8 cellular contexts compared by ENCODE assay signal in genomic region chr6:154733610-154734379, GRCh38. TPM values are rescaled to one million over a fixed set of nuclear protein-coding genes. Genes with fewer than 3 reads are reported as not detected.
DNase-seq lines count a peak whose midpoint lies in the region; ATAC-seq lines count a peak whose summit lies in the region.

No MANE protein-coding gene starts in this region.

- ATAC-seq in GM19351 (IDR thresholded peaks at IDR 0.05; ENCODE audit: unreplicated experiment) (peak; percentile 73), HG03520 (IDR thresholded peaks at IDR 0.05; ENCODE audit: unreplicated experiment) (peak; percentile 60)

- no peaks in the 10 kb centered on the region for H3K9me3 ChIP-seq in BLaER1 treated with 17β-estradiol and CSF1 and Interleukin-3, amounts not matched to agents 10 nM and 100 nM (replicated peaks in 1 of 11)

- peaks cover 13 to 33% (median 24%) of the 10 kb centered on the region in 11 experiments; a peak in 21 of 22 replicates for H3K36me3 ChIP-seq in BLaER1 treated with 17β-estradiol and CSF1 and Interleukin-3, amounts not matched to agents 10 nM and 100 nM

- CTCF ChIA-PET in activated CD4-positive, alpha-beta T cell treated with anti-CD3 and anti-CD28 coated beads, Interleukin-2, amount 10 ng/mL, durations not matched to agents 7 days and 5 days (lab: Charles Lee): no interaction called here

- H3K27ac Mint-ChIP-seq in activated CD4-positive, alpha-beta T cell treated with anti-CD3 and anti-CD28 coated beads, Interleukin-2, amount 10 ng/mL, durations not matched to agents 7 days and 5 days: peak overlapping the region; percentile 99

- no peaks in the 10 kb centered on the region for H3K27me3 ChIP-seq in BLaER1 treated with 17β-estradiol and CSF1 and Interleukin-3, amounts not matched to agents 10 nM and 100 nM

- H4K20me1 ChIP-seq in BLaER1 treated with 17β-estradiol and CSF1 and Interleukin-3, amounts not matched to agents 10 nM and 100 nM: peaks cover 45 to 50% (median 47%) of the 10 kb centered on the region in 11 experiments

- H3K27ac ChIP-seq in BLaER1 treated with 17β-estradiol and CSF1 and Interleukin-3, amounts not matched to agents 10 nM and 100 nM: peak overlapping the region; percentile 99 to 100 (median 100)

- H3K4me3 Mint-ChIP-seq in activated CD4-positive, alpha-beta T cell treated with anti-CD3 and anti-CD28 coated beads, Interleukin-2, amount 10 ng/mL, durations not matched to agents 7 days and 5 days: peak overlapping the region; percentile 82

- peaks cover 38 to 54% (median 47%) of the 10 kb centered on the region in 10 experiments for H3K4me1 ChIP-seq in BLaER1 treated with 17β-estradiol and CSF1 and Interleukin-3, amounts not matched to agents 10 nM and 100 nM

- peak overlapping the region; percentile 75 to 97 (median 85) for H3K4me2 ChIP-seq in BLaER1 treated with 17β-estradiol and CSF1 and Interleukin-3, amounts not matched to agents 10 nM and 100 nM

- no peaks in the 10 kb centered on the region for H3K27me3 Mint-ChIP-seq in activated CD4-positive, alpha-beta T cell treated with anti-CD3 and anti-CD28 coated beads, Interleukin-2, amount 10 ng/mL, durations not matched to agents 7 days and 5 days

- peak overlapping the region; percentile 76 to 95 (median 88) for H3K4me3 ChIP-seq in BLaER1 treated with 17β-estradiol and CSF1 and Interleukin-3, amounts not matched to agents 10 nM and 100 nM

- H3K36me3 Mint-ChIP-seq in activated CD4-positive, alpha-beta T cell treated with anti-CD3 and anti-CD28 coated beads, Interleukin-2, amount 10 ng/mL, durations not matched to agents 7 days and 5 days (ENCODE audit: low read depth): peaks cover 18% of the 10 kb centered on the region

- peak overlapping the region; percentile 99 to 100 (median 100) for H3K9ac ChIP-seq in BLaER1 treated with 17β-estradiol and CSF1 and Interleukin-3, amounts not matched to agents 10 nM and 100 nM

- DNase-seq in NCI-H526 treated with DMSO at 0.1 percent for 48 hours (lab: John Stamatoyannopoulos, UW) (peak; percentile 91), cortex of kidney (lab: John Stamatoyannopoulos, UW) (peak; percentile 47), left kidney (ENCODE audit: low read depth, low spot score) (peak; percentile 99)
- DNase-seq in activated CD4-positive, alpha-beta T cell treated with anti-CD3 and anti-CD28 coated beads, Interleukin-2, amount 10 ng/mL, durations not matched to agents 7 days and 5 days: peak; percentile 88
- peak; percentile 89 for DNase-seq in stimulated activated CD4-positive, alpha-beta T cell treated with anti-CD3 and anti-CD28 coated beads, Interleukin-1b, Interleukin-23, amount 100 ng/mL, for 48 hours

- POLR2A ChIA-PET in activated CD4-positive, alpha-beta T cell treated with anti-CD3 and anti-CD28 coated beads, Interleukin-2, amount 10 ng/mL, durations not matched to agents 7 days and 5 days (lab: Charles Lee): no interaction called here

- H3K9me3 Mint-ChIP-seq in activated CD4-positive, alpha-beta T cell treated with anti-CD3 and anti-CD28 coated beads, Interleukin-2, amount 10 ng/mL, durations not matched to agents 7 days and 5 days: no peaks in the 10 kb centered on the region

- peaks cover 47% of the 10 kb centered on the region for H3K4me1 Mint-ChIP-seq in activated CD4-positive, alpha-beta T cell treated with anti-CD3 and anti-CD28 coated beads, Interleukin-2, amount 10 ng/mL, durations not matched to agents 7 days and 5 days

RNA-seq across cellular contexts. Expression of gene SCAF8, which starts 0.6 kb away (rescaled TPM):
- total RNA-seq in activated CD4-positive, alpha-beta T cell treated with anti-CD3 and anti-CD28 coated beads, Interleukin-2, amount 10 ng/mL, durations not matched to agents 7 days and 5 days: 10 to 100 TPM; 44.3 to 53.3 TPM

Comparison
In these comparisons a context has a peak if more than half of its experiments do, and no peak if none do; other contexts are left out.
1. Peak in every context shown above with its lines: DNase-seq, ATAC-seq, H3K4me3 ChIP-seq and H3K27ac ChIP-seq.
2. DNase-seq: peak in every context shown above with its lines; median percentile 99 in left kidney; 91 in NCI-H526 treated with DMSO at 0.1 percent for 48 hours; 89 in stimulated activated CD4-positive, alpha-beta T cell treated with anti-CD3 and anti-CD28 coated beads, Interleukin-1b, Interleukin-23, amount 100 ng/mL, for 48 hours; 88 in activated CD4-positive, alpha-beta T cell treated with anti-CD3 and anti-CD28 coated beads, Interleukin-2, amount 10 ng/mL, durations not matched to agents 7 days and 5 days; 47 in cortex of kidney.